18 cellular contexts compared by ENCODE assay signal in genomic region chr3:72465853-72466252, GRCh38. TPM values are rescaled to one million over a fixed set of nuclear protein-coding genes. Genes with fewer than 3 reads are reported as not detected.
DNase-seq lines count a peak whose midpoint lies in the region; ATAC-seq and TF ChIP-seq lines count a peak whose summit lies in the region.
"Had no signal": no experiment of that assay in that cellular context is flagged by ENCODE, and none has a peak within 500 bp of the region (broad histone marks: within the 10 kb centered on the region; RNA-seq: fewer than 3 reads in every experiment).

No MANE protein-coding gene starts in this region.

- no peak overlapping the region for H3K4me3 ChIP-seq in right atrium auricular region
- H3K4me3 ChIP-seq in psoas muscle = no peak overlapping the region
- H3K4me3 ChIP-seq: GM12878 had no signal

- H3K4me1 ChIP-seq in right atrium auricular region (peaks cover 0 to 17% of the 10 kb centered on the region in 2 donors), psoas muscle (peaks cover 9% of the 10 kb centered on the region)

- TF ChIP-seq CTCF in right atrium auricular region (IDR thresholded peaks at IDR 0.05) (no peak), psoas muscle (IDR thresholded peaks at IDR 0.05) (no peak)

- intact Hi-C loops in Right ventricle myocardium superior (cut with DNase I) (no loop called here), psoas muscle (cut with DNase I) (no loop called here)

- H3K27ac ChIP-seq in right atrium auricular region = no peak overlapping the region
- H3K27ac ChIP-seq in psoas muscle = no peak overlapping the region

- no peak for DNase-seq in Right ventricle myocardium superior
- no peak for DNase-seq in right atrium auricular region (ENCODE audit: low spot score)
- DNase-seq in foreskin melanocyte = peak; percentile 51
- DNase-seq in islet precursor cell = peak; percentile 16
- no peak for DNase-seq in psoas muscle
- DNase-seq in Ammon's horn (ENCODE audit: low spot score) = no peak
- DNase-seq in NCI-H774 (lab: John Stamatoyannopoulos, UW) = no peak
- DNase-seq: BE2C; C1 segment of cervical spinal cord; CD4-positive, CD25-positive, alpha-beta regulatory T cell; CD8-positive, alpha-beta memory T cell; COR-L47; DMS 273 treated with DMSO at 0.1 percent for 48 hours; DMS53; DND-41; EL; H9 had no signal

- WGBS in psoas muscle, 3 donors = 46 to 71% (median 48%) methylated on average over 2 of the region's 2 CpGs

- H3K36me3 ChIP-seq in right atrium auricular region = no peaks in the 10 kb centered on the region
- no peaks in the 10 kb centered on the region for H3K36me3 ChIP-seq in psoas muscle (ENCODE audit: insufficient read depth in 1 of 2, low read depth in 1 of 2)
- H3K36me3 ChIP-seq: BE2C had no signal

- ATAC-seq in Right ventricle myocardium superior (ENCODE audit: poor library complexity) = peak; percentile 70
- peak; percentile 39 to 75 (median 62) for ATAC-seq in psoas muscle
- ATAC-seq: GM12878 had no signal

- no peaks in the 10 kb centered on the region for H3K9me3 ChIP-seq in right atrium auricular region
- no peaks in the 10 kb centered on the region for H3K9me3 ChIP-seq in psoas muscle
- H3K9me3 ChIP-seq: BE2C had no signal

- H3K27me3 ChIP-seq in right atrium auricular region = no peaks in the 10 kb centered on the region
- H3K27me3 ChIP-seq in psoas muscle (ENCODE audit: insufficient read depth in 3 of 3, low read length in 2 of 3) = peaks cover 0 to 2% (median 0%) of the 10 kb centered on the region in 3 donors
- H3K27me3 ChIP-seq: BE2C had no signal

RNA-seq across cellular contexts. Expression of gene RYBP, which starts 19.4 kb away (rescaled TPM):
- total RNA-seq in Right ventricle myocardium superior (6.4 TPM), right atrium auricular region (1 to 10 TPM; 7.9 to 9.3 TPM), psoas muscle (1 to 10 TPM; 4.5 to 6.1 (median 5.1) TPM)
- 1 to 10 TPM; 2.7 to 3.9 (median 3.1) TPM for polyA plus RNA-seq in psoas muscle

Comparison
In these comparisons a context has a peak if more than half of its experiments do, and no peak if none do; other contexts are left out.
1. DNase-seq: peak in foreskin melanocyte (single experiment) and islet precursor cell (single experiment); none in Right ventricle myocardium superior (single experiment), right atrium auricular region (single experiment), psoas muscle (0 of 2), Ammon's horn (single experiment) and NCI-H774 (single experiment).